Comparison of ENCODE assay signal across 19 cellular contexts in the genomic region with DNA sequence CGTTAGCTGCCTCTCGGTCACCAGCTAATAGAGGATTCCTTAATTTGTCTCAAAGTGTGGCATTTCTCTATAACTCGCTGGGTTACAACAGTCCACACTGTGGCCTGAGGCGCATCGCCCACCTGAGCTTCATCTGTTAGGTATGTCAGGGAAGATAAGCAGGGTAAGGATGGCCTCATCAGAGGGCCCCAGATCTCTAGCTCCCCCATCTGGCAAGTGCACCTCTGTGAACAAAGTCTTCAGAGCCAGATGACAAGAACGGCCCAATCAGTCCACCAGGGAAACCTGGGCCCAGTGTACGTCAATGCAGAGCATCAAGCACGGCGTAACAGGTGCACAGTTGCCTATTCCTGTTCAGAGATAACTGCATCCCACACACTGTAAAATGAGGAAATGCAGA. TPM values are rescaled to one million over a fixed set of nuclear protein-coding genes. Genes with fewer than 3 reads are reported as not detected.
DNase-seq lines count a peak whose midpoint lies in the region; ATAC-seq and TF ChIP-seq lines count a peak whose summit lies in the region.
"Had no signal": no experiment of that assay in that cellular context is flagged by ENCODE, and none has a peak within 500 bp of the region (broad histone marks: within the 10 kb centered on the region; RNA-seq: fewer than 3 reads in every experiment).

No MANE protein-coding gene starts in this region.

- H4K5ac ChIP-seq in mesendoderm (ENCODE audit: low read length), result no peak overlapping the region

- H3K4me1 Mint-ChIP-seq in GM23338, result no peaks in the 10 kb centered on the region
- H3K4me1 Mint-ChIP-seq in endodermal cell, result no peaks in the 10 kb centered on the region
- no peaks in the 10 kb centered on the region for H3K4me1 Mint-ChIP-seq in nephron progenitor cell
- H3K4me1 Mint-ChIP-seq: CD4-positive, alpha-beta memory T cell had no signal

- no peak overlapping the region for H2BK15ac ChIP-seq in mesendoderm (replicated peaks; ENCODE audit: low read depth)

- no peak overlapping the region for H3K4ac ChIP-seq in mesendoderm (ENCODE audit: low read depth, low read length)

- no peak overlapping the region for H2AFZ ChIP-seq in GM23338

- H3K36me3 ChIP-seq in GM23338 (ENCODE audit: insufficient read depth), result no peaks in the 10 kb centered on the region
- H3K36me3 ChIP-seq in WERI-Rb-1, result no peaks in the 10 kb centered on the region
- H3K36me3 ChIP-seq in endodermal cell (ENCODE audit: control insufficient read depth, insufficient read depth, low read length), result no peaks in the 10 kb centered on the region
- no peaks in the 10 kb centered on the region for H3K36me3 ChIP-seq in mesendoderm (ENCODE audit: control insufficient read depth, insufficient read depth, low read length)

- no peaks in the 10 kb centered on the region for H4K20me1 ChIP-seq in GM23338 (replicated peaks; ENCODE audit: insufficient read depth)

- H2BK5ac ChIP-seq in mesendoderm (ENCODE audit: low read length), result no peak overlapping the region

- no peaks in the 10 kb centered on the region for H3K79me1 ChIP-seq in mesendoderm (ENCODE audit: low read length)

- H3K27me3 ChIP-seq in GM23338 (ENCODE audit: insufficient read depth), result no peaks in the 10 kb centered on the region
- H3K27me3 ChIP-seq in WERI-Rb-1 (ENCODE audit: insufficient read depth, low read depth, severe bottlenecking), result no peaks in the 10 kb centered on the region
- no peaks in the 10 kb centered on the region for H3K27me3 ChIP-seq in endodermal cell (ENCODE audit: control insufficient read depth, insufficient read depth, low read length, poor library complexity, severe bottlenecking)
- H3K27me3 ChIP-seq in mesendoderm (ENCODE audit: insufficient read depth, low read length, poor library complexity), result no peaks in the 10 kb centered on the region

- no peak overlapping the region for H2BK120ac ChIP-seq in mesendoderm (ENCODE audit: low read depth, low read length)

- no peak overlapping the region for H3K27ac ChIP-seq in GM23338 (ENCODE audit: low read depth)
- no peak overlapping the region for H3K27ac ChIP-seq in WERI-Rb-1
- H3K27ac ChIP-seq in endodermal cell (ENCODE audit: low read depth, low read length), result no peak overlapping the region
- no peak overlapping the region for H3K27ac ChIP-seq in mesendoderm (ENCODE audit: low read depth, low read length)

- H3K27me3 Mint-ChIP-seq in GM23338 (ENCODE audit: insufficient read depth, low read depth, poor library complexity), result no peaks in the 10 kb centered on the region
- H3K27me3 Mint-ChIP-seq in endodermal cell (ENCODE audit: insufficient read depth), result no peaks in the 10 kb centered on the region
- no peaks in the 10 kb centered on the region for H3K27me3 Mint-ChIP-seq in nephron progenitor cell (ENCODE audit: low read depth, poor library complexity)
- H3K27me3 Mint-ChIP-seq: CD4-positive, alpha-beta memory T cell had no signal

- no peak overlapping the region for H2AK5ac ChIP-seq in mesendoderm (ENCODE audit: low read length)

- peak; percentile 34 to 63 for TF ChIP-seq CTCF in GM23338 (conservative IDR thresholded peaks at IDR 0.05; ENCODE audit: low read depth in 2 of 2)
- TF ChIP-seq CTCF in WERI-Rb-1 (IDR thresholded peaks at IDR 0.05; ENCODE audit: low read depth, low read length), result peak; percentile 25; the same call in 1 of the 2 replicates
- TF ChIP-seq CTCF in endodermal cell (conservative IDR thresholded peaks at IDR 0.05), result peak; percentile 57
- TF ChIP-seq CTCF in nephron progenitor cell (IDR thresholded peaks at IDR 0.05), result no peak

- no peak overlapping the region for H3K4me3 Mint-ChIP-seq in GM23338
- H3K4me3 Mint-ChIP-seq in endodermal cell, result no peak overlapping the region
- H3K4me3 Mint-ChIP-seq in nephron progenitor cell, result no peak overlapping the region
- H3K4me3 Mint-ChIP-seq: CD4-positive, alpha-beta memory T cell had no signal

- H3K36me3 Mint-ChIP-seq in GM23338 (ENCODE audit: low read depth) (peaks cover 13% of the 10 kb centered on the region), endodermal cell (ENCODE audit: low read depth) (no peaks in the 10 kb centered on the region), nephron progenitor cell (ENCODE audit: low read depth) (peaks cover 15% of the 10 kb centered on the region)

- ATAC-seq in GM23338, result no peak
- ATAC-seq in GM18502 (IDR thresholded peaks at IDR 0.05; ENCODE audit: poor library complexity, unreplicated experiment), result no peak
- ATAC-seq: HCT116 had no signal

- no peak overlapping the region for H3K4me3 ChIP-seq in GM23338
- no peak overlapping the region for H3K4me3 ChIP-seq in WERI-Rb-1 (ENCODE audit: low read depth, low read length)
- H3K4me3 ChIP-seq in endodermal cell (ENCODE audit: low read length), result no peak overlapping the region
- no peak overlapping the region for H3K4me3 ChIP-seq in mesendoderm (ENCODE audit: low read length)

- H3K9me3 Mint-ChIP-seq in GM23338 (peaks cover 38% of the 10 kb centered on the region), endodermal cell (peaks cover 24% of the 10 kb centered on the region), nephron progenitor cell (peaks cover 35% of the 10 kb centered on the region)

- WGBS in endodermal cell (ENCODE audit: insufficient coverage in 1 of 2, insufficient read length in 1 of 2), 2 experiments, result 85 to 91% methylated on average over 4 to 9 of the region's 9 CpGs
- no CpG with 5 or more reads among the region's 9 CpGs for WGBS in mesendoderm (ENCODE audit: extremely low coverage, insufficient coverage, low lambda C conversion rate)

- no peak overlapping the region for H3K9ac ChIP-seq in endodermal cell (ENCODE audit: extremely low read depth, low read length, poor library complexity, severe bottlenecking)
- H3K9ac ChIP-seq in mesendoderm (ENCODE audit: low read length), result no peak overlapping the region

- H3K27ac Mint-ChIP-seq in GM23338 (no peak overlapping the region), endodermal cell (no peak overlapping the region), nephron progenitor cell (no peak overlapping the region)
- H3K27ac Mint-ChIP-seq: CD4-positive, alpha-beta memory T cell had no signal

- H3F3A ChIP-seq in GM23338 (replicated peaks; ENCODE audit: low read depth), result no peaks in the 10 kb centered on the region

- no peak overlapping the region for H4K8ac ChIP-seq in mesendoderm (ENCODE audit: low read depth, low read length)

- H3K23ac ChIP-seq in mesendoderm (ENCODE audit: low read length), result no peak overlapping the region

- no peaks in the 10 kb centered on the region for H3K9me2 ChIP-seq in GM23338 (ENCODE audit: insufficient read depth)

- H3K4me2 ChIP-seq in GM23338 (no peak overlapping the region), mesendoderm (ENCODE audit: low read length) (no peak overlapping the region)

- H3K4me1 ChIP-seq in GM23338 (ENCODE audit: insufficient read depth) (no peaks in the 10 kb centered on the region), endodermal cell (ENCODE audit: control insufficient read depth, insufficient read depth, low read length) (no peaks in the 10 kb centered on the region), mesendoderm (ENCODE audit: control insufficient read depth, low read depth, low read length) (no peaks in the 10 kb centered on the region)

- H3K56ac ChIP-seq in mesendoderm (ENCODE audit: low read length), result no peak overlapping the region

- DNase-seq in GM23338 (ENCODE audit: low spot score) (peak; percentile 52), WERI-Rb-1 (no peak), endodermal cell (peak; percentile 66), mesendoderm (peak; percentile 72), nephron progenitor cell (no peak), 8988T (no peak)
- DNase-seq: C1 segment of cervical spinal cord; Calu3; CD4-positive, alpha-beta memory T cell; COR-L47; DMS53; DMS79 treated with DMSO at 0.1 percent for 48 hours; GOT3; H7 had no signal

- no peak overlapping the region for H3K18ac ChIP-seq in mesendoderm (ENCODE audit: low read length)

- H3K79me2 ChIP-seq in GM23338 (replicated peaks; ENCODE audit: insufficient read depth) (no peaks in the 10 kb centered on the region), mesendoderm (ENCODE audit: control insufficient read depth, insufficient read depth, low read length) (no peaks in the 10 kb centered on the region)

- H3K9me3 ChIP-seq in WERI-Rb-1 (ENCODE audit: severe bottlenecking), result no peaks in the 10 kb centered on the region
- H3K9me3 ChIP-seq in endodermal cell (ENCODE audit: control insufficient read depth, low read length), result no peaks in the 10 kb centered on the region

TF ChIP-seq in GM23338, 12 proteins besides CTCF, POLR2A, EP300 and RAD21 (continues in another document):
- TF ChIP-seq CREB1 (CRISPR knock-in tag; IDR thresholded peaks at IDR 0.05; ENCODE audit: low read depth) (no peak), JUNB (IDR thresholded peaks at IDR 0.05; ENCODE audit: unreplicated experiment) (no peak), STAT1 (IDR thresholded peaks at IDR 0.05; ENCODE audit: unreplicated experiment) (no peak), ZNF331 (CRISPR knock-in tag; IDR thresholded peaks at IDR 0.05; ENCODE audit: low read depth) (no peak), EZH2phosphoT487 (IDR thresholded peaks at IDR 0.05; ENCODE audit: unreplicated experiment) (no peak)

RNA-seq across cellular contexts. Expression of gene FRG2C, which starts 23.2 kb away (rescaled TPM):
- 0.10 TPM in 1 of 2 replicates, not detected in the other for total RNA-seq in GM23338 (2014; rRNA removed; shearing (Covaris generic))
- 0.23 and 0.37 TPM in 2 replicates for polyA plus RNA-seq in GM23338 (2016; fragmentation: Nextera tagmentation; extraction: Ambion mirVana)
- under 1 TPM in 1 of 2 donors, not detected in 1; 0.13 TPM for total RNA-seq in endodermal cell
- not detected for polyA plus RNA-seq in endodermal cell (2013, experiment 1 of 2)
- not detected for polyA plus RNA-seq in endodermal cell (2013, experiment 2 of 2)
- 0.04 TPM for polyA plus RNA-seq in mesendoderm (2013, experiment 1 of 2)
- 0.06 TPM for polyA plus RNA-seq in mesendoderm (2013, experiment 2 of 2)
- total RNA-seq: A172; A673; Calu3; CD4-positive, alpha-beta memory T cell; H7 had no signal
- polyA plus RNA-seq: BJ; CD4-positive, alpha-beta memory T cell had no signal

Comparison
In these comparisons a context has a peak if more than half of its experiments do, and no peak if none do; other contexts are left out.
1. DNase-seq: peak in GM23338 (single experiment), endodermal cell (single experiment) and mesendoderm (single experiment); none in WERI-Rb-1 (single experiment), nephron progenitor cell (single experiment) and 8988T (single experiment).